Comparison of ENCODE assay signal across 1 cellular context in genomic region chr22:17733484-17733883, GRCh38.
TF ChIP-seq lines count a peak whose summit lies in the region.

No MANE protein-coding gene starts in this region.

TF ChIP-seq in WTC11, 78 proteins besides CTCF, POLR2A, EP300 and RAD21 (continued from another document):
- TF ChIP-seq CDX4 (CRISPR knock-in tag; IDR thresholded peaks at IDR 0.05; ENCODE audit: borderline replicate concordance) (no peak), FOXK1 (CRISPR knock-in tag; IDR thresholded peaks at IDR 0.05) (no peak), ZNF532 (CRISPR knock-in tag; IDR thresholded peaks at IDR 0.05; ENCODE audit: borderline replicate concordance) (no peak), E2F5 (CRISPR knock-in tag; IDR thresholded peaks at IDR 0.05) (no peak)
